In the genomic region with DNA sequence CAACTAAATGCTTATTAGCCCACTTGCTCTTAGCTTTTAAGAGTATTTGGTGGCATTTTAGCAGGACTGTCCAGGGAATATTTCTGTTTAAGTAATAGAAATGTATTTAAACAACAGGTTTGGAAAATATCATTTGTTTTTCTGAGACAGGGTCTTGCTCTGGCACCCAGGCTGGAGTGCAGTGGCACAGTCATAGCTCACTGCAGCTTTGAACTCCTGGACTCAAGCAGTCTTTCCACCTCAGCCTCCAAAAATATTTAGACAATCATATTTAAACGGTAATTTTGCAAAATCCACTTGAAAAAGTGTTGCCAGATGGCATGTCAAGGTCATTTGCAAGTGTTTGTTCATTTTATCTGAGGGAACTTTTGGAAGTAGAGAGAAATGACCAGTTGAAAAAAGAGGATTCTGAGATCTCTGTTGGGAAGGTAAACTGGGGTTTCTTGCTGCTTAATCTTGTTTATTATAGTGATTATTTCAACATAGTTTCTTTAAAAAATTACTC, we compare ENCODE assay signal across 7 cellular contexts.
"Had no signal": no experiment of that assay in that cellular context is flagged by ENCODE, and none has a peak within 500 bp of the region (broad histone marks: within the 10 kb centered on the region; RNA-seq: fewer than 3 reads in every experiment).

No MANE protein-coding gene starts in this region.

- FAIRE-seq: K562 had no signal

- DNase-seq: GOT3, H7, KG1 had no signal

- H3K9me3 Mint-ChIP-seq: HFFc6 had no signal

- ATAC-seq: HCT116, K562 had no signal

- H3K36me3 ChIP-seq: HAP-1 had no signal

- H3K4me1 ChIP-seq: HAP-1 had no signal

- H3K4me3 ChIP-seq: HAP-1, K562 had no signal

- H3K9me3 ChIP-seq: HAP-1 had no signal
